In genomic region chr12:94379479-94380113, GRCh38 we compare ENCODE assay signal across 18 cellular contexts.
DNase-seq lines count a peak whose midpoint lies in the region; ATAC-seq lines count a peak whose summit lies in the region.
"Had no signal": no experiment of that assay in that cellular context is flagged by ENCODE, and none has a peak within 500 bp of the region (broad histone marks: within the 10 kb centered on the region; RNA-seq: fewer than 3 reads in every experiment).

No MANE protein-coding gene starts in this region.

- no peak overlapping the region for H3K9ac ChIP-seq in GM23248

- no peaks in the 10 kb centered on the region for H3K27me3 Mint-ChIP-seq in activated naive CD4-positive, alpha-beta T cell treated with anti-CD3 and anti-CD28 coated beads, Interleukin-2, amount 10 ng/mL, durations not matched to agents 7 days and 5 days
- no peaks in the 10 kb centered on the region for H3K27me3 Mint-ChIP-seq in activated CD4-positive, alpha-beta memory T cell treated with anti-CD3 and anti-CD28 coated beads for 36 hours
- H3K27me3 Mint-ChIP-seq in stimulated activated naive B cell treated with anti-CD40 and anti-IgM and Interleukin-4, amounts not matched to agents 10 μg/mL and 1 μg/mL and 100 μg/mL, for 72 hours = no peaks in the 10 kb centered on the region
- H3K27me3 Mint-ChIP-seq: CD8-positive, alpha-beta memory T cell had no signal

- DNase-seq in activated naive CD4-positive, alpha-beta T cell treated with anti-CD3 and anti-CD28 coated beads, Interleukin-2, amount 50 U/mL, for 72 hours (ENCODE audit: low spot score in 2 of 2) = peak in 1 of 2 donors; percentile 12
- DNase-seq in activated naive CD4-positive, alpha-beta T cell treated with anti-CD3 and anti-CD28 coated beads, Interleukin-2, amount 10 ng/mL, durations not matched to agents 7 days and 5 days = no peak
- DNase-seq in GM23248 (peak; percentile 5), hippocampal formation (lab: John Stamatoyannopoulos, UW) (no peak)
- peak; percentile 19 for DNase-seq in activated CD4-positive, alpha-beta memory T cell treated with anti-CD3 and anti-CD28 coated beads for 36 hours
- DNase-seq in stimulated activated naive B cell treated with anti-CD40 and anti-IgM and Interleukin-4, amounts not matched to agents 10 μg/mL and 1 μg/mL and 100 μg/mL, for 72 hours = no peak
- DNase-seq: CD8-positive, alpha-beta memory T cell; left ventricle myocardium superior; MG63; mucosa of descending colon; NCI-H1436; NCI-H2171; NCI-H526 treated with DMSO at 0.1 percent for 48 hours; Right ventricle myocardium superior; spleen; SW 1271; thyroid gland had no signal

- CTCF ChIA-PET in activated naive CD4-positive, alpha-beta T cell treated with anti-CD3 and anti-CD28 coated beads, Interleukin-2, amount 10 ng/mL, durations not matched to agents 7 days and 5 days (lab: Charles Lee) = no interaction called here
- CTCF ChIA-PET in activated CD4-positive, alpha-beta memory T cell treated with anti-CD3 and anti-CD28 coated beads for 36 hours (lab: Charles Lee) = interaction anchor here (1.4 kb wide), 1 partner anchor 9 kb away, joined by 3 read pairs; no protein-coding TSS in a partner anchor

- H3K27ac ChIP-seq in GM23248 = no peak overlapping the region
- H3K27ac ChIP-seq: spleen, thyroid gland had no signal

- H3K79me2 ChIP-seq in GM23248 (ENCODE audit: insufficient read depth) = no peaks in the 10 kb centered on the region

- intact Hi-C loops in activated CD4-positive, alpha-beta memory T cell treated with anti-CD3 and anti-CD28 coated beads for 36 hours (cut with micrococcal nuclease) = loop anchor here (10.0 kb wide), 1 partner anchor 595 kb away; no protein-coding TSS in a partner anchor

- H3K36me3 ChIP-seq in GM23248 (ENCODE audit: low read depth) = 0 out of 2 replicates have a peak, but pooled peaks cover 6% of the 10 kb centered on the region
- H3K36me3 ChIP-seq: thyroid gland had no signal

- H3K9me2 ChIP-seq in GM23248 (ENCODE audit: insufficient read depth) = no peaks in the 10 kb centered on the region

- WGBS in GM23248 (ENCODE audit: low coverage in 1 of 2, low lambda C conversion rate in 2 of 2, missing lambda C conversion rate in 2 of 2), 2 experiments = 93% methylated on average over 3 of the region's 3 CpGs

- peaks cover 6 to 7% of the 10 kb centered on the region in 2 donors for H3K9me3 Mint-ChIP-seq in activated naive CD4-positive, alpha-beta T cell treated with anti-CD3 and anti-CD28 coated beads, Interleukin-2, amount 50 U/mL, for 72 hours
- peaks cover 7% of the 10 kb centered on the region for H3K9me3 Mint-ChIP-seq in activated naive CD4-positive, alpha-beta T cell treated with anti-CD3 and anti-CD28 coated beads, Interleukin-2, amount 10 ng/mL, durations not matched to agents 7 days and 5 days
- peaks cover 7% of the 10 kb centered on the region for H3K9me3 Mint-ChIP-seq in activated CD4-positive, alpha-beta memory T cell treated with anti-CD3 and anti-CD28 coated beads for 36 hours
- H3K9me3 Mint-ChIP-seq in stimulated activated naive B cell treated with anti-CD40 and anti-IgM and Interleukin-4, amounts not matched to agents 10 μg/mL and 1 μg/mL and 100 μg/mL, for 72 hours = peaks cover 7 to 9% of the 10 kb centered on the region in 2 donors

- H3K27ac Mint-ChIP-seq in activated naive CD4-positive, alpha-beta T cell treated with anti-CD3 and anti-CD28 coated beads, Interleukin-2, amount 50 U/mL, for 72 hours = no peak overlapping the region
- H3K27ac Mint-ChIP-seq in activated naive CD4-positive, alpha-beta T cell treated with anti-CD3 and anti-CD28 coated beads, Interleukin-2, amount 10 ng/mL, durations not matched to agents 7 days and 5 days = no peak overlapping the region
- peak overlapping the region; percentile 29 for H3K27ac Mint-ChIP-seq in activated CD4-positive, alpha-beta memory T cell treated with anti-CD3 and anti-CD28 coated beads for 36 hours
- peak overlapping the region; percentile 90 for H3K27ac Mint-ChIP-seq in stimulated activated naive B cell treated with anti-CD40 and anti-IgM and Interleukin-4, amounts not matched to agents 10 μg/mL and 1 μg/mL and 100 μg/mL, for 72 hours

- H3K27me3 ChIP-seq in GM23248 (replicated peaks; ENCODE audit: insufficient read depth) = no peaks in the 10 kb centered on the region
- H3K27me3 ChIP-seq: MG63, spleen, thyroid gland had no signal

- in situ Hi-C loops in GM23248 (cut with MboI) = no loop called here

- H2AFZ ChIP-seq in GM23248 = no peak overlapping the region

- no peak overlapping the region for H3K4me3 ChIP-seq in GM23248
- H3K4me3 ChIP-seq: MG63, mucosa of descending colon, spleen, thyroid gland had no signal

- H3F3A ChIP-seq in GM23248 (ENCODE audit: insufficient read depth) = no peaks in the 10 kb centered on the region

- no peak overlapping the region for H3K4me2 ChIP-seq in GM23248 (ENCODE audit: unreplicated experiment)

- peaks cover 11% of the 10 kb centered on the region for H3K4me1 Mint-ChIP-seq in activated naive CD4-positive, alpha-beta T cell treated with anti-CD3 and anti-CD28 coated beads, Interleukin-2, amount 10 ng/mL, durations not matched to agents 7 days and 5 days
- H3K4me1 Mint-ChIP-seq in activated CD4-positive, alpha-beta memory T cell treated with anti-CD3 and anti-CD28 coated beads for 36 hours (ENCODE audit: low read depth) = peaks cover 38% of the 10 kb centered on the region
- H3K4me1 Mint-ChIP-seq in stimulated activated naive B cell treated with anti-CD40 and anti-IgM and Interleukin-4, amounts not matched to agents 10 μg/mL and 1 μg/mL and 100 μg/mL, for 72 hours = peaks cover 23 to 34% of the 10 kb centered on the region in 2 donors

- H3K4me1 ChIP-seq in GM23248 (ENCODE audit: insufficient read depth) = no peaks in the 10 kb centered on the region
- H3K4me1 ChIP-seq: spleen, thyroid gland had no signal

- H4K20me1 ChIP-seq in GM23248 (ENCODE audit: insufficient read depth) = no peaks in the 10 kb centered on the region

- POLR2A ChIA-PET in activated CD4-positive, alpha-beta memory T cell treated with anti-CD3 and anti-CD28 coated beads for 36 hours (lab: Charles Lee) = interaction anchor here (1.0 to 1.6 kb wide), 5 partner anchors 14 to 230 kb away, joined by 3 to 5 read pairs (median 3); no protein-coding TSS in a partner anchor

- H3K36me3 Mint-ChIP-seq in activated naive CD4-positive, alpha-beta T cell treated with anti-CD3 and anti-CD28 coated beads, Interleukin-2, amount 50 U/mL, for 72 hours = peaks cover 14 to 33% of the 10 kb centered on the region in 2 donors
- H3K36me3 Mint-ChIP-seq in activated naive CD4-positive, alpha-beta T cell treated with anti-CD3 and anti-CD28 coated beads, Interleukin-2, amount 10 ng/mL, durations not matched to agents 7 days and 5 days = peaks cover 35% of the 10 kb centered on the region
- H3K36me3 Mint-ChIP-seq in activated CD4-positive, alpha-beta memory T cell treated with anti-CD3 and anti-CD28 coated beads for 36 hours = peaks cover 50% of the 10 kb centered on the region
- H3K36me3 Mint-ChIP-seq in stimulated activated naive B cell treated with anti-CD40 and anti-IgM and Interleukin-4, amounts not matched to agents 10 μg/mL and 1 μg/mL and 100 μg/mL, for 72 hours = peaks cover 36 to 71% of the 10 kb centered on the region in 2 donors

- no peak overlapping the region for H3K4me3 Mint-ChIP-seq in activated naive CD4-positive, alpha-beta T cell treated with anti-CD3 and anti-CD28 coated beads, Interleukin-2, amount 10 ng/mL, durations not matched to agents 7 days and 5 days
- H3K4me3 Mint-ChIP-seq in activated CD4-positive, alpha-beta memory T cell treated with anti-CD3 and anti-CD28 coated beads for 36 hours = no peak overlapping the region
- H3K4me3 Mint-ChIP-seq in stimulated activated naive B cell treated with anti-CD40 and anti-IgM and Interleukin-4, amounts not matched to agents 10 μg/mL and 1 μg/mL and 100 μg/mL, for 72 hours = peak overlapping the region in 1 of 2 donors; percentile 49
- H3K4me3 Mint-ChIP-seq: CD8-positive, alpha-beta memory T cell had no signal

- H3K9me3 ChIP-seq in GM23248 (ENCODE audit: low read depth) = peaks cover 3% of the 10 kb centered on the region
- H3K9me3 ChIP-seq: MG63, thyroid gland had no signal

- peak; percentile 41 to 91 for ATAC-seq in activated naive CD4-positive, alpha-beta T cell treated with anti-CD3 and anti-CD28 coated beads, Interleukin-2, amount 50 U/mL, for 72 hours
- peak; percentile 80 to 85 for ATAC-seq in stimulated activated naive B cell treated with anti-CD40 and anti-IgM and Interleukin-4, amounts not matched to agents 10 μg/mL and 1 μg/mL and 100 μg/mL, for 72 hours (replicated peaks)
- ATAC-seq in GM21786 (IDR thresholded peaks at IDR 0.05; ENCODE audit: unreplicated experiment) = no peak
- ATAC-seq: left ventricle myocardium superior had no signal

Comparison
In these comparisons a context has a peak if more than half of its experiments do, and no peak if none do; other contexts are left out.
1. DNase-seq: peak in GM23248 (single experiment) and activated CD4-positive, alpha-beta memory T cell treated with anti-CD3 and anti-CD28 coated beads for 36 hours (single experiment); none in activated naive CD4-positive, alpha-beta T cell treated with anti-CD3 and anti-CD28 coated beads, Interleukin-2, amount 10 ng/mL, durations not matched to agents 7 days and 5 days (single experiment), stimulated activated naive B cell treated with anti-CD40 and anti-IgM and Interleukin-4, amounts not matched to agents 10 μg/mL and 1 μg/mL and 100 μg/mL, for 72 hours (single experiment) and hippocampal formation (0 of 2).
2. H3K27ac Mint-ChIP-seq: peak in activated CD4-positive, alpha-beta memory T cell treated with anti-CD3 and anti-CD28 coated beads for 36 hours (single experiment) and stimulated activated naive B cell treated with anti-CD40 and anti-IgM and Interleukin-4, amounts not matched to agents 10 μg/mL and 1 μg/mL and 100 μg/mL, for 72 hours (single experiment); none in activated naive CD4-positive, alpha-beta T cell treated with anti-CD3 and anti-CD28 coated beads, Interleukin-2, amount 50 U/mL, for 72 hours (0 of 2) and activated naive CD4-positive, alpha-beta T cell treated with anti-CD3 and anti-CD28 coated beads, Interleukin-2, amount 10 ng/mL, durations not matched to agents 7 days and 5 days (single experiment).